In genomic region chr1:230104395-230105244, GRCh38 we compare ENCODE assay signal across 7 cellular contexts. TPM values are rescaled to one million over a fixed set of nuclear protein-coding genes. Genes with fewer than 3 reads are reported as not detected.
DNase-seq lines count a peak whose midpoint lies in the region; ATAC-seq lines count a peak whose summit lies in the region.

No MANE protein-coding gene starts in this region.

- H3K27ac Mint-ChIP-seq in activated CD4-positive, alpha-beta memory T cell treated with anti-CD3 and anti-CD28 coated beads for 36 hours: peak overlapping the region; percentile 86

- WGBS in mesodermal cell (ENCODE audit: insufficient coverage in 2 of 2), 2 experiments: 46 to 50% methylated on average over 18 of the region's 19 CpGs

- peaks cover 41% of the 10 kb centered on the region for H3K4me1 ChIP-seq in mesodermal cell (ENCODE audit: control insufficient read depth, insufficient read depth, low read length, poor library complexity, severe bottlenecking)

- intact Hi-C loops in activated CD4-positive, alpha-beta memory T cell treated with anti-CD3 and anti-CD28 coated beads for 36 hours (cut with micrococcal nuclease): loop anchor here (1.0 to 10.0 kb wide), 8 partner anchors 20 to 660 kb away; partner anchors contain the start of genes ABCB10 and GALNT2

- CTCF ChIA-PET in activated CD4-positive, alpha-beta memory T cell treated with anti-CD3 and anti-CD28 coated beads for 36 hours (lab: Charles Lee): interaction anchor here (0.5 to 1.9 kb wide), 10 partner anchors 10 to 62 kb away, joined by 3 to 9 read pairs (median 3); no protein-coding TSS in a partner anchor

- peak; percentile 60 for ATAC-seq in GM18511 (IDR thresholded peaks at IDR 0.05; ENCODE audit: unreplicated experiment)
- ATAC-seq in HG03039 (IDR thresholded peaks at IDR 0.05; ENCODE audit: unreplicated experiment): peak; percentile 58

- peak overlapping the region; percentile 66 for H3K4me3 Mint-ChIP-seq in activated CD4-positive, alpha-beta memory T cell treated with anti-CD3 and anti-CD28 coated beads for 36 hours

- H3K27me3 Mint-ChIP-seq in activated CD4-positive, alpha-beta memory T cell treated with anti-CD3 and anti-CD28 coated beads for 36 hours: no peaks in the 10 kb centered on the region

- peak; percentile 91 for DNase-seq in NCI-H226
- DNase-seq in activated CD4-positive, alpha-beta memory T cell treated with anti-CD3 and anti-CD28 coated beads for 36 hours: peak; percentile 95
- peak; percentile 28 for DNase-seq in effector CD4-positive, alpha-beta T cell
- peak; percentile 56 to 57 for DNase-seq in stimulated activated CD8-positive, alpha-beta memory T cell treated with anti-CD3 and anti-CD28 coated beads, Interleukin-15, amount 100 ng/mL, for 4 hours (ENCODE audit: low read depth in 2 of 2)

- no peaks in the 10 kb centered on the region for H3K9me3 Mint-ChIP-seq in activated CD4-positive, alpha-beta memory T cell treated with anti-CD3 and anti-CD28 coated beads for 36 hours

- peaks cover 7% of the 10 kb centered on the region for H3K36me3 Mint-ChIP-seq in activated CD4-positive, alpha-beta memory T cell treated with anti-CD3 and anti-CD28 coated beads for 36 hours

- H3K27ac ChIP-seq in mesodermal cell (ENCODE audit: low read depth, low read length, severe bottlenecking): peak overlapping the region; percentile 52

- no peak overlapping the region for H3K4me3 ChIP-seq in mesodermal cell (ENCODE audit: extremely low read depth, insufficient read depth, low read length, poor library complexity, severe bottlenecking)

- peaks cover 80% of the 10 kb centered on the region for H3K4me1 Mint-ChIP-seq in activated CD4-positive, alpha-beta memory T cell treated with anti-CD3 and anti-CD28 coated beads for 36 hours (ENCODE audit: low read depth)

- H3K9me3 ChIP-seq in mesodermal cell (ENCODE audit: control insufficient read depth, low read length): no peaks in the 10 kb centered on the region

- POLR2A ChIA-PET in activated CD4-positive, alpha-beta memory T cell treated with anti-CD3 and anti-CD28 coated beads for 36 hours (lab: Charles Lee): interaction anchor here (0.9 to 2.2 kb wide), 9 partner anchors 8 to 166 kb away, joined by 3 to 27 read pairs (median 4); partner anchors contain the start of gene GALNT2

- no peaks in the 10 kb centered on the region for H3K36me3 ChIP-seq in mesodermal cell (ENCODE audit: control insufficient read depth, insufficient read depth, low read length)

RNA-seq across cellular contexts. Expression of gene GALNT2, which starts 37.6 kb away (rescaled TPM):
- total RNA-seq in activated CD4-positive, alpha-beta memory T cell treated with anti-CD3 and anti-CD28 coated beads for 36 hours: 10 to 100 TPM; 49.5 to 51.0 TPM
- polyA plus RNA-seq in mesodermal cell (2013, experiment 1 of 2): 80.6 TPM
- 72.1 TPM for polyA plus RNA-seq in mesodermal cell (2013, experiment 2 of 2)

Comparison
In these comparisons a context has a peak if more than half of its experiments do, and no peak if none do; other contexts are left out.
1. DNase-seq: peak in every context shown above with its lines; median percentile 95 in activated CD4-positive, alpha-beta memory T cell treated with anti-CD3 and anti-CD28 coated beads for 36 hours; 91 in NCI-H226; 56 in stimulated activated CD8-positive, alpha-beta memory T cell treated with anti-CD3 and anti-CD28 coated beads, Interleukin-15, amount 100 ng/mL, for 4 hours; 28 in effector CD4-positive, alpha-beta T cell.